In genomic region chr10:60916025-60916424, GRCh38 we compare ENCODE assay signal across 14 cellular contexts. TPM values are rescaled to one million over a fixed set of nuclear protein-coding genes. Genes with fewer than 3 reads are reported as not detected.
DNase-seq lines count a peak whose midpoint lies in the region; TF ChIP-seq lines count a peak whose summit lies in the region.
"Had no signal": no experiment of that assay in that cellular context is flagged by ENCODE, and none has a peak within 500 bp of the region (broad histone marks: within the 10 kb centered on the region; RNA-seq: fewer than 3 reads in every experiment).

No MANE protein-coding gene starts in this region.

- peak; percentile 1 for TF ChIP-seq CTCF in fibroblast of pulmonary artery (IDR thresholded peaks at IDR 0.05; ENCODE audit: low read length, missing control alignments)
- TF ChIP-seq CTCF in retinal pigment epithelial cell (conservative IDR thresholded peaks at IDR 0.05; ENCODE audit: low read depth, low read length), result peak; percentile 23

- H3K4me3 ChIP-seq in fibroblast of pulmonary artery (replicated peaks; ENCODE audit: low read depth, low read length) (no peak overlapping the region), retinal pigment epithelial cell (ENCODE audit: low read length) (no peak overlapping the region)
- H3K4me3 ChIP-seq: cardiac muscle cell, pancreas had no signal

- DNase-seq in DMS 273 (lab: John Stamatoyannopoulos, UW; ENCODE audit: unreplicated experiment) (peak; percentile 21), DMS 273 treated with DMSO at 0.1 percent for 48 hours (lab: John Stamatoyannopoulos, UW) (no peak), M059J (ENCODE audit: low read depth) (peak; percentile 21), fibroblast of pulmonary artery (ENCODE audit: low read depth) (no peak), retinal pigment epithelial cell (ENCODE audit: low read depth) (no peak), kidney glomerular epithelial cell (lab: John Stamatoyannopoulos, UW) (no peak), dermis blood vessel endothelial cell (no peak), epidermal melanocyte (ENCODE audit: insufficient read length, low spot score) (no peak)
- DNase-seq: activated CD4-positive, alpha-beta memory T cell treated with anti-CD3 and anti-CD28 coated beads for 36 hours; activated gamma-delta T cell treated with Interleukin-2 at 50 U/mL for 16 hours; MV-4-11; NCI-H446 treated with DMSO at 0.1 percent for 48 hours; pancreas had no signal

RNA-seq across cellular contexts. Expression of gene RHOBTB1, which starts 28.0 kb away (rescaled TPM):
- total RNA-seq in M059J (2014; rRNA removed; shearing (Covaris generic)), result 5.5 and 11.0 TPM in 2 replicates
- total RNA-seq in dermis blood vessel endothelial cell, result 38.6 and 45.6 TPM in 2 replicates
- total RNA-seq: activated CD4-positive, alpha-beta memory T cell treated with anti-CD3 and anti-CD28 coated beads for 36 hours had no signal

Comparison
In these comparisons a context has a peak if more than half of its experiments do, and no peak if none do; other contexts are left out.
1. DNase-seq: peak in DMS 273 (single experiment) and M059J (single experiment); none in DMS 273 treated with DMSO at 0.1 percent for 48 hours (single experiment), fibroblast of pulmonary artery (single experiment), retinal pigment epithelial cell (single experiment), kidney glomerular epithelial cell (single experiment), dermis blood vessel endothelial cell (single experiment) and epidermal melanocyte (single experiment).